In the genomic region with DNA sequence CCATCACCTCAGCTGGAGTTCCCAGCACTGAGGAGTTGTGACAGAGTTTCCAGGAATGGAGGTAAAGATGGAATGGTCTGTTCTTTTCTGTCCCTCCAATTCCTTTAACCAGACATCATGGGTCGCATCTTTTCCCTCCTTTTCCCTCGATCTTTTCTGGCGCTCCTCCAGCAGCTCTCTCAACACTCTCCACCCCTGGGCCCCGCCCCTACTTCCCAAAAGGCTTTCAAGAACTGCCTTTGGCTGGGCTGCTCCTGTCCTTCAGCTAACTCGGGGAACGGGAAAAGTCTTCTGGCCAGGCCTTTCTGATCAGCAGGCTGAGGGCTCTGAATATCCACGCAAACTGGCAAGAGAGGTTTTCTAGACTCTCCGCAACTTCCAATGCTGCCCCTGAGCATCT, we compare ENCODE assay signal across 16 cellular contexts. TPM values are rescaled to one million over a fixed set of nuclear protein-coding genes. Genes with fewer than 3 reads are reported as not detected.
DNase-seq lines count a peak whose midpoint lies in the region; ATAC-seq and TF ChIP-seq lines count a peak whose summit lies in the region.
"Had no signal": no experiment of that assay in that cellular context is flagged by ENCODE, and none has a peak within 500 bp of the region (broad histone marks: within the 10 kb centered on the region; RNA-seq: fewer than 3 reads in every experiment).

No MANE protein-coding gene starts in this region.

- DNase-seq in NCI-H345 (lab: John Stamatoyannopoulos, UW) (peak; percentile 24), NCI-H345 treated with DMSO at 0.1 percent for 48 hours (lab: John Stamatoyannopoulos, UW; ENCODE audit: unreplicated experiment) (no peak), GM23338 (ENCODE audit: low spot score) (peak; percentile 43), NCI-H510A (lab: John Stamatoyannopoulos, UW) (peak; percentile 27), neural progenitor cell (ENCODE audit: low spot score) (peak; percentile 64), tibial artery (no peak)
- no peak for DNase-seq in activated CD8-positive, alpha-beta T cell treated with anti-CD3 and anti-CD28 coated beads for 36 hours
- DNase-seq: Caco-2, DND-41, GOT3, NCI-H1694, NCI-H524 treated with DMSO at 0.1 percent for 48 hours, SK-N-SH had no signal

- POLR2A ChIA-PET in activated CD8-positive, alpha-beta T cell treated with anti-CD3 and anti-CD28 coated beads for 36 hours (lab: Charles Lee) = no interaction called here

- no peaks in the 10 kb centered on the region for H3K9me2 ChIP-seq in GM23338 (ENCODE audit: insufficient read depth)
- H3K9me2 ChIP-seq: SK-N-SH had no signal

- H3K4me2 ChIP-seq in GM23338 (no peak overlapping the region), neural progenitor cell (no peak overlapping the region)
- H3K4me2 ChIP-seq: A549, SK-N-SH had no signal

- no peak overlapping the region for H3K27ac Mint-ChIP-seq in GM23338
- H3K27ac Mint-ChIP-seq in neural progenitor cell = no peak overlapping the region
- H3K27ac Mint-ChIP-seq in activated CD8-positive, alpha-beta T cell treated with anti-CD3 and anti-CD28 coated beads for 36 hours = no peak overlapping the region
- H3K27ac Mint-ChIP-seq: CD14-positive monocyte had no signal

- H3K27me3 Mint-ChIP-seq in GM23338 (ENCODE audit: insufficient read depth, low read depth, poor library complexity) = peaks cover 40% of the 10 kb centered on the region
- H3K27me3 Mint-ChIP-seq in neural progenitor cell (ENCODE audit: insufficient read depth, low read depth) = peaks cover 25% of the 10 kb centered on the region
- no peaks in the 10 kb centered on the region for H3K27me3 Mint-ChIP-seq in activated CD8-positive, alpha-beta T cell treated with anti-CD3 and anti-CD28 coated beads for 36 hours

- H3K9ac ChIP-seq in neural progenitor cell = no peak overlapping the region
- H3K9ac ChIP-seq: SK-N-SH had no signal

- H4K20me1 ChIP-seq in GM23338 (replicated peaks; ENCODE audit: insufficient read depth) = no peaks in the 10 kb centered on the region
- H4K20me1 ChIP-seq in neural progenitor cell (ENCODE audit: low read depth) = no peaks in the 10 kb centered on the region

- no peak overlapping the region for H3K27ac ChIP-seq in GM23338 (ENCODE audit: low read depth)
- no peak overlapping the region for H3K27ac ChIP-seq in neural progenitor cell
- no peak overlapping the region for H3K27ac ChIP-seq in tibial artery
- H3K27ac ChIP-seq: A549, HL-60 had no signal

- H3K4me3 ChIP-seq in GM23338 (no peak overlapping the region), neural progenitor cell (no peak overlapping the region), tibial artery (no peak overlapping the region)
- H3K4me3 ChIP-seq: A549 had no signal

- intact Hi-C loops in tibial artery (cut with DNase I; ENCODE audit: low total_unique reads) = loop anchor here (10.0 kb wide), 1 partner anchor 85 kb away; no protein-coding TSS in a partner anchor
- intact Hi-C loops in activated CD8-positive, alpha-beta T cell treated with anti-CD3 and anti-CD28 coated beads for 36 hours (cut with micrococcal nuclease) = loop anchor here (10.0 kb wide), 1 partner anchor 45 kb away; a partner anchor contains a TSS

- H3K9me3 ChIP-seq in neural progenitor cell (ENCODE audit: low read depth) (no peaks in the 10 kb centered on the region), tibial artery (no peaks in the 10 kb centered on the region)
- H3K9me3 ChIP-seq: A549, Caco-2, SK-N-SH had no signal

- H2AFZ ChIP-seq in GM23338 (no peak overlapping the region), neural progenitor cell (replicated peaks) (no peak overlapping the region)

- no peaks in the 10 kb centered on the region for H3K79me2 ChIP-seq in GM23338 (replicated peaks; ENCODE audit: insufficient read depth)
- no peaks in the 10 kb centered on the region for H3K79me2 ChIP-seq in neural progenitor cell (ENCODE audit: low read depth)

- H3K4me1 ChIP-seq in GM23338 (ENCODE audit: insufficient read depth) (no peaks in the 10 kb centered on the region; the same call in 1 of the 2 replicates), neural progenitor cell (no peaks in the 10 kb centered on the region), tibial artery (no peaks in the 10 kb centered on the region)
- H3K4me1 ChIP-seq: A549, Caco-2 had no signal

- TF ChIP-seq CTCF in GM23338 (conservative IDR thresholded peaks at IDR 0.05; ENCODE audit: low read depth in 2 of 2) = no peak
- TF ChIP-seq CTCF in neural progenitor cell (IDR thresholded peaks at IDR 0.05) = no peak
- no peak for TF ChIP-seq CTCF in tibial artery (IDR thresholded peaks at IDR 0.05)
- TF ChIP-seq CTCF in activated CD8-positive, alpha-beta T cell treated with anti-CD3 and anti-CD28 coated beads for 36 hours (IDR thresholded peaks at IDR 0.05) = no peak

- CTCF ChIA-PET in activated CD8-positive, alpha-beta T cell treated with anti-CD3 and anti-CD28 coated beads for 36 hours (lab: Charles Lee) = interaction anchor here (0.6 to 3.4 kb wide), 3 partner anchors 14 to 333 kb away, joined by 3 to 11 read pairs (median 3); no protein-coding TSS in a partner anchor

- peaks cover 22% of the 10 kb centered on the region for H3K4me1 Mint-ChIP-seq in GM23338
- peaks cover 23% of the 10 kb centered on the region for H3K4me1 Mint-ChIP-seq in neural progenitor cell
- peaks cover 6% of the 10 kb centered on the region for H3K4me1 Mint-ChIP-seq in activated CD8-positive, alpha-beta T cell treated with anti-CD3 and anti-CD28 coated beads for 36 hours (ENCODE audit: low read depth)

- no peaks in the 10 kb centered on the region for H3K36me3 Mint-ChIP-seq in GM23338 (ENCODE audit: low read depth)
- H3K36me3 Mint-ChIP-seq in neural progenitor cell = no peaks in the 10 kb centered on the region
- H3K36me3 Mint-ChIP-seq in activated CD8-positive, alpha-beta T cell treated with anti-CD3 and anti-CD28 coated beads for 36 hours (ENCODE audit: low read depth) = no peaks in the 10 kb centered on the region
- H3K36me3 Mint-ChIP-seq: CD14-positive monocyte had no signal

- ATAC-seq in GM23338 = peak; percentile 71
- no peak for ATAC-seq in activated CD8-positive, alpha-beta T cell treated with anti-CD3 and anti-CD28 coated beads for 36 hours
- ATAC-seq: A549 had no signal

- H3K27me3 ChIP-seq in GM23338 (ENCODE audit: insufficient read depth) = peaks cover 61% of the 10 kb centered on the region
- H3K27me3 ChIP-seq in neural progenitor cell = peaks cover 34% of the 10 kb centered on the region
- no peaks in the 10 kb centered on the region for H3K27me3 ChIP-seq in tibial artery

- no peaks in the 10 kb centered on the region for H3K36me3 ChIP-seq in GM23338 (ENCODE audit: insufficient read depth)
- no peaks in the 10 kb centered on the region for H3K36me3 ChIP-seq in neural progenitor cell
- H3K36me3 ChIP-seq in tibial artery = no peaks in the 10 kb centered on the region

- H3K4me3 Mint-ChIP-seq in GM23338 (no peak overlapping the region), neural progenitor cell (no peak overlapping the region)
- H3K4me3 Mint-ChIP-seq in activated CD8-positive, alpha-beta T cell treated with anti-CD3 and anti-CD28 coated beads for 36 hours = no peak overlapping the region

- H3K9me3 Mint-ChIP-seq in GM23338 = no peaks in the 10 kb centered on the region
- no peaks in the 10 kb centered on the region for H3K9me3 Mint-ChIP-seq in neural progenitor cell
- no peaks in the 10 kb centered on the region for H3K9me3 Mint-ChIP-seq in activated CD8-positive, alpha-beta T cell treated with anti-CD3 and anti-CD28 coated beads for 36 hours

- H3F3A ChIP-seq in GM23338 (replicated peaks; ENCODE audit: low read depth) = no peaks in the 10 kb centered on the region
- no peaks in the 10 kb centered on the region for H3F3A ChIP-seq in neural progenitor cell (ENCODE audit: low read depth)

TF ChIP-seq in GM23338, 12 proteins besides CTCF, POLR2A, EP300 and RAD21 (continues in another document):
- TF ChIP-seq, protein P1, sequence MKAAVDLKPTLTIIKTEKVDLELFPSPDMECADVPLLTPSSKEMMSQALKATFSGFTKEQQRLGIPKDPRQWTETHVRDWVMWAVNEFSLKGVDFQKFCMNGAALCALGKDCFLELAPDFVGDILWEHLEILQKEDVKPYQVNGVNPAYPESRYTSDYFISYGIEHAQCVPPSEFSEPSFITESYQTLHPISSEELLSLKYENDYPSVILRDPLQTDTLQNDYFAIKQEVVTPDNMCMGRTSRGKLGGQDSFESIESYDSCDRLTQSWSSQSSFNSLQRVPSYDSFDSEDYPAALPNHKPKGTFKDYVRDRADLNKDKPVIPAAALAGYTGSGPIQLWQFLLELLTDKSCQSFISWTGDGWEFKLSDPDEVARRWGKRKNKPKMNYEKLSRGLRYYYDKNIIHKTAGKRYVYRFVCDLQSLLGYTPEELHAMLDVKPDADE (IDR thresholded peaks at IDR 0.05) = no peak

RNA-seq across cellular contexts. Expression of a gene that starts 34.0 kb away (rescaled TPM):
- total RNA-seq in GM23338 (2014; rRNA removed; shearing (Covaris generic)) = 17.8 and 18.5 TPM in 2 replicates
- 14.2 and 14.6 TPM in 2 replicates for polyA plus RNA-seq in GM23338 (2016; fragmentation: Nextera tagmentation; extraction: Ambion mirVana)
- 8.3 and 10.9 TPM in 2 replicates for total RNA-seq in neural progenitor cell (ENCODE audit: low replicate concordance)
- total RNA-seq in activated CD8-positive, alpha-beta T cell treated with anti-CD3 and anti-CD28 coated beads for 36 hours = 10 to 100 TPM; 33.1 to 34.0 TPM

RNA-seq across cellular contexts. Expression of a gene that starts 42.4 kb away (rescaled TPM):
- 2.2 and 2.6 TPM in 2 replicates for total RNA-seq in GM23338 (2014; rRNA removed; shearing (Covaris generic))
- polyA plus RNA-seq in GM23338 (2016; fragmentation: Nextera tagmentation; extraction: Ambion mirVana) = 2.3 and 2.7 TPM in 2 replicates
- 5.1 and 6.5 TPM in 2 replicates for total RNA-seq in neural progenitor cell (ENCODE audit: low replicate concordance)
- total RNA-seq in activated CD8-positive, alpha-beta T cell treated with anti-CD3 and anti-CD28 coated beads for 36 hours = 1 to 10 TPM; 7.1 to 9.9 TPM

Comparison
In these comparisons a context has a peak if more than half of its experiments do, and no peak if none do; other contexts are left out.
1. DNase-seq: peak in NCI-H345 (single experiment), GM23338 (single experiment), NCI-H510A (single experiment) and neural progenitor cell (single experiment); none in NCI-H345 treated with DMSO at 0.1 percent for 48 hours (single experiment), tibial artery (0 of 2) and activated CD8-positive, alpha-beta T cell treated with anti-CD3 and anti-CD28 coated beads for 36 hours (single experiment).